8 cellular contexts compared by ENCODE assay signal in the genomic region with DNA sequence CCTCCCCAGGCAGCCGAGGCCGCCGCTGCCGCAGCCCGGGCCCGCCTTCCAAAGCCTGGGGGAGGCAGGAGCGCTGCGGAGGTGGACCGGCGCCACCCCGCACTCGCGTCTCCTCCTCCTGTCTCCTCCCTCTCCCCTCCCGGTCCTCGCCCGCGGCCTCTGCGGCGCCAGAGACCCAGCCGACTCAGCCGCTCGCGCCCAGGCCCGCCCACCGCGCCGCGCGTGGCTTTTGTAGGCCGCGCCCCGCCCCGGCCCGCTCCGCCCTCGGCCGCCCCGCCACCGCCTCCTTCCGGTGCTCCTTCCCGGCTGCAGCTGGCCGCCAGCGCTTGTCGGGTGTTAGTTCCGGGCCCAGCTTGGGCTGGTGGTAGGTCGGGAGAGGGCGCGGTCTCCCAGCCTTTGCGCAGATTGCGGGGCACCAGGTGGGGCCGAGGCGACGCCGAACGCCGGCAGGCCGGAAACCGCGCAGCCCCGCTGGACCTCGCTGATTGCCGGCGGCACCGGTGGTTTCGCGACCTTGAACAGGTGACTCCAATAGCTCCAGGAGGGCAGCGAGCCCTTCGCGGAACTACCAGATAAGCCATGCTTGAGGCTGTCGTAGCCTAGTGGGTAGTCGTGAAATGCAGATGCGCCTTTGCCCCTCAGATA.
DNase-seq lines count a peak whose midpoint lies in the region; ATAC-seq and TF ChIP-seq lines count a peak whose summit lies in the region.

A gene with protein sequence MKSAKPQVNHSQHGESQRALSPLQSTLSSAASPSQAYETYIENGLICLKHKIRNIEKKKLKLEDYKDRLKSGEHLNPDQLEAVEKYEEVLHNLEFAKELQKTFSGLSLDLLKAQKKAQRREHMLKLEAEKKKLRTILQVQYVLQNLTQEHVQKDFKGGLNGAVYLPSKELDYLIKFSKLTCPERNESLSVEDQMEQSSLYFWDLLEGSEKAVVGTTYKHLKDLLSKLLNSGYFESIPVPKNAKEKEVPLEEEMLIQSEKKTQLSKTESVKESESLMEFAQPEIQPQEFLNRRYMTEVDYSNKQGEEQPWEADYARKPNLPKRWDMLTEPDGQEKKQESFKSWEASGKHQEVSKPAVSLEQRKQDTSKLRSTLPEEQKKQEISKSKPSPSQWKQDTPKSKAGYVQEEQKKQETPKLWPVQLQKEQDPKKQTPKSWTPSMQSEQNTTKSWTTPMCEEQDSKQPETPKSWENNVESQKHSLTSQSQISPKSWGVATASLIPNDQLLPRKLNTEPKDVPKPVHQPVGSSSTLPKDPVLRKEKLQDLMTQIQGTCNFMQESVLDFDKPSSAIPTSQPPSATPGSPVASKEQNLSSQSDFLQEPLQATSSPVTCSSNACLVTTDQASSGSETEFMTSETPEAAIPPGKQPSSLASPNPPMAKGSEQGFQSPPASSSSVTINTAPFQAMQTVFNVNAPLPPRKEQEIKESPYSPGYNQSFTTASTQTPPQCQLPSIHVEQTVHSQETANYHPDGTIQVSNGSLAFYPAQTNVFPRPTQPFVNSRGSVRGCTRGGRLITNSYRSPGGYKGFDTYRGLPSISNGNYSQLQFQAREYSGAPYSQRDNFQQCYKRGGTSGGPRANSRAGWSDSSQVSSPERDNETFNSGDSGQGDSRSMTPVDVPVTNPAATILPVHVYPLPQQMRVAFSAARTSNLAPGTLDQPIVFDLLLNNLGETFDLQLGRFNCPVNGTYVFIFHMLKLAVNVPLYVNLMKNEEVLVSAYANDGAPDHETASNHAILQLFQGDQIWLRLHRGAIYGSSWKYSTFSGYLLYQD (minus strand): TSS at position 202 of the 645 bp plus-strand sequence. CDS start 1,431 bp downstream, outside the sequence.

- ATAC-seq in GM18519 (IDR thresholded peaks at IDR 0.05; ENCODE audit: low FRiP score, unreplicated experiment) = peak; percentile 90
- peak; percentile 95 for ATAC-seq in HG03045 (IDR thresholded peaks at IDR 0.05; ENCODE audit: unreplicated experiment)

- in situ Hi-C loops in astrocyte of the spinal cord (cut with HindIII; ENCODE audit: low sequenced_read_pairs) = no loop called here

- DNase-seq in NCI-H2081 (lab: John Stamatoyannopoulos, UW) = peak; percentile 95
- DNase-seq in T1000 (lab: John Stamatoyannopoulos, UW) = peak; percentile 96
- DNase-seq in astrocyte of the spinal cord (ENCODE audit: low read depth, low spot score) = peak; percentile 98
- peak; percentile 86 to 94 for DNase-seq in hippocampal formation (lab: John Stamatoyannopoulos, UW)
- peak; percentile 92 for DNase-seq in retina
- DNase-seq in OCI-M2 (lab: John Stamatoyannopoulos, UW; ENCODE audit: unreplicated experiment) = no peak

- peak within 1 kb of the TSS; percentile 77 for H3K4me3 ChIP-seq in astrocyte of the spinal cord (ENCODE audit: low read depth, low read length)

- TF ChIP-seq CTCF in astrocyte of the spinal cord (IDR thresholded peaks at IDR 0.05; ENCODE audit: low read depth, low read length) = peak; percentile 26
